1 cellular context compared by ENCODE assay signal in the genomic region with DNA sequence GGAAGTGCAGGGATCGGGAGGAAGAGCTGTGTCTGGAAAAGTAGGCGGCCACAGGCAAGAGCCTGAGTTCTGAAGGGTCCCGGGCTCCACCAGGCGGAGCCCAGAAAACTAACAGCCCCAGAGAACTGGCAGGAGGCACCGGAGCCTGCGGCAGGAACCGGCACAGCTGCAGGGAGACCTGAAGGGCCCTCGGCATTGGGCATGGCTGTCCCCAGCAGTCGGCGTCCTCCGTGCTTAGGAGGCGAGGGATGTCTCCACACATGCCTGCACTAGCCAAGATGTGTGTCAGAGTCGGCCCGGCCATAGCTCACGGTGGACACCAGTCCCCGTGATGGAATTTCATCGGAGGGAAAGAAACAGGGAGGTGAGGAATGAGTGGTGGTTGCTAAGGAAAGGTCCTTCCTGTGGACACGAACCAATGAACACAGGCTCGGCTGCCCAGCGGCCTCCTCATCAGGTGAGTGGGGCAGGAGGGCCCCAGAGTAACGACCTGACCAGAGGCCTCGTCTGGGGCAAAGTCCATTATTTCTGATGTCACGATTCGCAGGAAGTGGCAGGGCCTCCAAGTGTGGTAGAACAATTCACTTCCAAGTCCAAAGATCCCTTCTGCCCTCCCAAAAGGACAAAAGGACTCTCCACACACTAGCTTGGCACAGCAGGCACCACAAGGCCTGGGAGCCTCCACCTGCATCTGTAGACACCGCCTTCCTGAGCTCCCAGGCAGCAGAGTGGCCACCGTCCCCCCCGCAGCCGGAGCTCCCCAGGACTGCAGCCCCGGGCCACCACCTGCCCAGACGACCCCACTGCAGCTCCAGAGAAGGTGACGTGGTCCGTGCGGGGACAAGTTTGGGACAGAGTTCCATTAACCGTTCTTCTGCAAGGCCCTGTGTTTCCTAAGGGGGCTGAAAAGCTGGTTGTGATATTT.
TF ChIP-seq lines count a peak whose summit lies in the region.

No MANE protein-coding gene starts in this region.

TF ChIP-seq in IMR-90, 13 proteins besides CTCF, POLR2A, EP300 and RAD21:
- no peak for TF ChIP-seq MXI1 (IDR thresholded peaks at IDR 0.05; ENCODE audit: borderline replicate concordance, low read depth, low read length)
- no peak for TF ChIP-seq RCOR1 (IDR thresholded peaks at IDR 0.05; ENCODE audit: insufficient replicate concordance, low read length)
- TF ChIP-seq BHLHE40 (IDR thresholded peaks at IDR 0.05; ENCODE audit: low read depth, low read length): no peak
- no peak for TF ChIP-seq MAZ (IDR thresholded peaks at IDR 0.05; ENCODE audit: borderline replicate concordance, low read depth, low read length)
- TF ChIP-seq, protein P1, sequence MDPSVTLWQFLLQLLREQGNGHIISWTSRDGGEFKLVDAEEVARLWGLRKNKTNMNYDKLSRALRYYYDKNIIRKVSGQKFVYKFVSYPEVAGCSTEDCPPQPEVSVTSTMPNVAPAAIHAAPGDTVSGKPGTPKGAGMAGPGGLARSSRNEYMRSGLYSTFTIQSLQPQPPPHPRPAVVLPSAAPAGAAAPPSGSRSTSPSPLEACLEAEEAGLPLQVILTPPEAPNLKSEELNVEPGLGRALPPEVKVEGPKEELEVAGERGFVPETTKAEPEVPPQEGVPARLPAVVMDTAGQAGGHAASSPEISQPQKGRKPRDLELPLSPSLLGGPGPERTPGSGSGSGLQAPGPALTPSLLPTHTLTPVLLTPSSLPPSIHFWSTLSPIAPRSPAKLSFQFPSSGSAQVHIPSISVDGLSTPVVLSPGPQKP (IDR thresholded peaks at IDR 0.05; ENCODE audit: borderline replicate concordance, low read depth, low read length): no peak
- TF ChIP-seq CHD1 (IDR thresholded peaks at IDR 0.05; ENCODE audit: low read depth, low read length): no peak
- no peak for TF ChIP-seq MAFK (IDR thresholded peaks at IDR 0.05; ENCODE audit: low read depth, low read length)
- no peak for TF ChIP-seq SMC3 (IDR thresholded peaks at IDR 0.05; ENCODE audit: low read depth, low read length)
- TF ChIP-seq CEBPB (IDR thresholded peaks at IDR 0.05; ENCODE audit: low read depth, low read length): no peak
- TF ChIP-seq, protein P2, sequence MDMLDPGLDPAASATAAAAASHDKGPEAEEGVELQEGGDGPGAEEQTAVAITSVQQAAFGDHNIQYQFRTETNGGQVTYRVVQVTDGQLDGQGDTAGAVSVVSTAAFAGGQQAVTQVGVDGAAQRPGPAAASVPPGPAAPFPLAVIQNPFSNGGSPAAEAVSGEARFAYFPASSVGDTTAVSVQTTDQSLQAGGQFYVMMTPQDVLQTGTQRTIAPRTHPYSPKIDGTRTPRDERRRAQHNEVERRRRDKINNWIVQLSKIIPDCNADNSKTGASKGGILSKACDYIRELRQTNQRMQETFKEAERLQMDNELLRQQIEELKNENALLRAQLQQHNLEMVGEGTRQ (IDR thresholded peaks at IDR 0.05; ENCODE audit: low read depth, low read length): no peak
- TF ChIP-seq RFX5 (IDR thresholded peaks at IDR 0.05; ENCODE audit: low read depth, low read length): no peak
- TF ChIP-seq NFE2L2 (IDR thresholded peaks at IDR 0.05; ENCODE audit: low read depth, low read length): no peak
- TF ChIP-seq FOS (IDR thresholded peaks at IDR 0.05; ENCODE audit: low read depth, low read length): no peak
